13 cellular contexts compared by ENCODE assay signal in genomic region chrX:148069759-148070503, GRCh38.
DNase-seq lines count a peak whose midpoint lies in the region; ATAC-seq and TF ChIP-seq lines count a peak whose summit lies in the region.
"Had no signal": no experiment of that assay in that cellular context is flagged by ENCODE, and none has a peak within 500 bp of the region (broad histone marks: within the 10 kb centered on the region; RNA-seq: fewer than 3 reads in every experiment).

No MANE protein-coding gene starts in this region.

- no peaks in the 10 kb centered on the region for H4K20me1 ChIP-seq in OCI-LY3 (ENCODE audit: insufficient read depth, low read length)
- H4K20me1 ChIP-seq: BLaER1 had no signal

- peaks cover 16% of the 10 kb centered on the region for H3K4me1 ChIP-seq in OCI-LY3 (ENCODE audit: low read length)
- H3K4me1 ChIP-seq: adrenal gland, BLaER1, left lung had no signal

- H3K9ac ChIP-seq in OCI-LY3 (ENCODE audit: low read length): no peak overlapping the region
- H3K9ac ChIP-seq: BLaER1 had no signal

- no peak overlapping the region for H2AFZ ChIP-seq in OCI-LY3 (ENCODE audit: low read depth, low read length)

- no peak for DNase-seq in H4 (ENCODE audit: low spot score)
- DNase-seq in NCI-H1092 treated with DMSO at 0.1 percent for 48 hours (lab: John Stamatoyannopoulos, UW): no peak
- DNase-seq in NCI-H2171 treated with DMSO at 0.1 percent for 48 hours (lab: John Stamatoyannopoulos, UW): no peak
- no peak for DNase-seq in left ventricle myocardium superior
- DNase-seq: adrenal gland; GF-D8; left lung; stimulated activated CD4-positive, alpha-beta T cell treated with anti-CD3 and anti-CD28 coated beads, Interleukin-2, amount 100 ng/mL, for 48 hours had no signal

- ATAC-seq in GM18858 (IDR thresholded peaks at IDR 0.05; ENCODE audit: unreplicated experiment) (peak; percentile 98), GM21576 (IDR thresholded peaks at IDR 0.05; ENCODE audit: unreplicated experiment) (peak; percentile 98), HG03135 (IDR thresholded peaks at IDR 0.05; ENCODE audit: unreplicated experiment) (peak; percentile 93), left ventricle myocardium superior (no peak)
- ATAC-seq: left lung had no signal

- H3K9me3 ChIP-seq in OCI-LY3 (ENCODE audit: insufficient read depth, low read length): no peaks in the 10 kb centered on the region
- H3K9me3 ChIP-seq: adrenal gland had no signal

- no peaks in the 10 kb centered on the region for H3K27me3 ChIP-seq in OCI-LY3 (ENCODE audit: low read depth, low read length)
- H3K27me3 ChIP-seq: BLaER1, left lung had no signal

- no peak for TF ChIP-seq CTCF in OCI-LY3 (IDR thresholded peaks at IDR 0.05; ENCODE audit: low read depth, low read length)

- no peaks in the 10 kb centered on the region for H3K79me2 ChIP-seq in OCI-LY3 (ENCODE audit: low read length)

- H3K27ac ChIP-seq in OCI-LY3 (ENCODE audit: low read length): peak overlapping the region; percentile 31; the same call in 1 of the 2 replicates
- H3K27ac ChIP-seq: adrenal gland, BLaER1, left lung had no signal

- H3K4me3 ChIP-seq in OCI-LY3 (ENCODE audit: low read length): peak overlapping the region; percentile 21; the same call in 1 of the 2 replicates
- H3K4me3 ChIP-seq: adrenal gland, BLaER1, left lung had no signal

- H3K4me2 ChIP-seq in OCI-LY3 (ENCODE audit: low read length): peak overlapping the region; percentile 47
- H3K4me2 ChIP-seq: BLaER1 had no signal

- no peaks in the 10 kb centered on the region for H3K36me3 ChIP-seq in OCI-LY3 (replicated peaks; ENCODE audit: low read depth, low read length)
- H3K36me3 ChIP-seq: adrenal gland, BLaER1, left lung had no signal

- intact Hi-C loops in left ventricle myocardium superior (cut with micrococcal nuclease): no loop called here
